Comparison of ENCODE assay signal across 26 cellular contexts in genomic region chr7:138868711-138869110, GRCh38.
"Had no signal": no experiment of that assay in that cellular context is flagged by ENCODE, and none has a peak within 500 bp of the region (broad histone marks: within the 10 kb centered on the region; RNA-seq: fewer than 3 reads in every experiment).

No MANE protein-coding gene starts in this region.

- DNase-seq: activated CD4-positive, alpha-beta T cell treated with anti-CD3 and anti-CD28 coated beads, Interleukin-2, amount 10 ng/mL, durations not matched to agents 7 days and 5 days; activated CD4-positive, alpha-beta T cell treated with anti-CD3 and anti-CD28 coated beads, Interleukin-2, amount 50 U/mL, for 48 hours; activated CD8-positive, alpha-beta T cell treated with anti-CD3 and anti-CD28 coated beads, Interleukin-2, amount 10 ng/mL, durations not matched to agents 7 days and 5 days; activated gamma-delta T cell treated with Interleukin-2 at 50 U/mL for 16 hours; activated naive CD4-positive, alpha-beta T cell treated with anti-CD3 and anti-CD28 coated beads for 36 hours; activated naive CD8-positive, alpha-beta T cell treated with anti-CD3 and anti-CD28 coated beads for 36 hours; activated T-cell treated with anti-CD3 and anti-CD28 coated beads, Interleukin-2, amount 50 U/mL, for 24 hours; amniotic stem cell; Kasumi-1; KG1; MG63; NCI-H1048; NCI-H1105 treated with DMSO at 0.1 percent for 48 hours; NCI-H1436; NCI-H1694; NCI-H1930; NCI-H2081 treated with DMSO at 0.1 percent for 48 hours; NCI-H345; NCI-H526; NCI-H748 treated with DMSO at 0.1 percent for 48 hours; SHP77; SJCRH30 had no signal

- H3K9me3 ChIP-seq: ascending aorta, MG63, SJCRH30 had no signal

- H3K9me3 Mint-ChIP-seq: activated CD4-positive, alpha-beta T cell treated with anti-CD3 and anti-CD28 coated beads, Interleukin-2, amount 10 ng/mL, durations not matched to agents 7 days and 5 days; activated naive CD4-positive, alpha-beta T cell treated with anti-CD3 and anti-CD28 coated beads for 36 hours; activated naive CD8-positive, alpha-beta T cell treated with anti-CD3 and anti-CD28 coated beads for 36 hours; activated T-cell treated with anti-CD3 and anti-CD28 coated beads, Interleukin-2, amount 50 U/mL, for 24 hours; T-helper 2 cell treated with Interferon-gamma antibody and Interleukin-4, amounts not matched to agents 5 μg/mL and 100 μg/mL, for 36 hours had no signal

- H3K4me1 ChIP-seq: ascending aorta, SJCRH30 had no signal

- H3K27me3 Mint-ChIP-seq: activated CD4-positive, alpha-beta T cell treated with anti-CD3 and anti-CD28 coated beads, Interleukin-2, amount 10 ng/mL, durations not matched to agents 7 days and 5 days; activated naive CD8-positive, alpha-beta T cell treated with anti-CD3 and anti-CD28 coated beads for 36 hours; activated T-cell treated with anti-CD3 and anti-CD28 coated beads, Interleukin-2, amount 50 U/mL, for 24 hours had no signal

- H3K27ac Mint-ChIP-seq: activated CD4-positive, alpha-beta T cell treated with anti-CD3 and anti-CD28 coated beads, Interleukin-2, amount 10 ng/mL, durations not matched to agents 7 days and 5 days; activated CD8-positive, alpha-beta T cell treated with anti-CD3 and anti-CD28 coated beads, Interleukin-2, amount 10 ng/mL, durations not matched to agents 7 days and 5 days; activated naive CD4-positive, alpha-beta T cell treated with anti-CD3 and anti-CD28 coated beads for 36 hours; activated naive CD8-positive, alpha-beta T cell treated with anti-CD3 and anti-CD28 coated beads for 36 hours; activated T-cell treated with anti-CD3 and anti-CD28 coated beads, Interleukin-2, amount 50 U/mL, for 24 hours; T-helper 2 cell treated with Interferon-gamma antibody and Interleukin-4, amounts not matched to agents 5 μg/mL and 100 μg/mL, for 36 hours had no signal

- H3K4me3 ChIP-seq: ascending aorta, cardiac muscle cell, MG63, SJCRH30, SK-N-MC had no signal

- H3K27me3 ChIP-seq: ascending aorta, cardiac muscle cell, MG63, SJCRH30 had no signal

- H3K36me3 Mint-ChIP-seq: activated naive CD8-positive, alpha-beta T cell treated with anti-CD3 and anti-CD28 coated beads for 36 hours had no signal

- H3K36me3 ChIP-seq: ascending aorta, MG63 had no signal

- H3K4me3 Mint-ChIP-seq: activated CD4-positive, alpha-beta T cell treated with anti-CD3 and anti-CD28 coated beads, Interleukin-2, amount 10 ng/mL, durations not matched to agents 7 days and 5 days; activated CD8-positive, alpha-beta T cell treated with anti-CD3 and anti-CD28 coated beads, Interleukin-2, amount 10 ng/mL, durations not matched to agents 7 days and 5 days; activated naive CD4-positive, alpha-beta T cell treated with anti-CD3 and anti-CD28 coated beads for 36 hours; activated naive CD8-positive, alpha-beta T cell treated with anti-CD3 and anti-CD28 coated beads for 36 hours; activated T-cell treated with anti-CD3 and anti-CD28 coated beads, Interleukin-2, amount 50 U/mL, for 24 hours; T-helper 2 cell treated with Interferon-gamma antibody and Interleukin-4, amounts not matched to agents 5 μg/mL and 100 μg/mL, for 36 hours had no signal

- H3K27ac ChIP-seq: ascending aorta, cardiac muscle cell, SJCRH30, SK-N-MC had no signal

- ATAC-seq: activated CD8-positive, alpha-beta T cell treated with anti-CD3 and anti-CD28 coated beads, Interleukin-2, amount 10 ng/mL, durations not matched to agents 7 days and 5 days had no signal
